Comparison of ENCODE assay signal across 8 cellular contexts in genomic region chr18:21682276-21683051, GRCh38. TPM values are rescaled to one million over a fixed set of nuclear protein-coding genes. Genes with fewer than 3 reads are reported as not detected.
DNase-seq lines count a peak whose midpoint lies in the region; FAIRE-seq and TF ChIP-seq lines count a peak whose summit lies in the region.

No MANE protein-coding gene starts in this region.

- H2AFZ ChIP-seq in keratinocyte (ENCODE audit: control insufficient read depth, low read length): no peak overlapping the region

- dilution Hi-C loops in keratinocyte (cut with MboI; ENCODE audit: extremely low pct_ligation_motif_present, low sequenced_read_pairs): no loop called here

- no peak for TF ChIP-seq POLR2A in suprapubic skin (IDR thresholded peaks at IDR 0.05)

- FAIRE-seq in GM19239 (lab: Jason Lieb, UNC): peak; percentile 81
- no peak for FAIRE-seq in keratinocyte (lab: Jason Lieb, UNC)
- no peak for FAIRE-seq in frontal cortex (lab: Jason Lieb, UNC)

- H3K27ac ChIP-seq in ascending aorta: peak overlapping the region; percentile 46 to 49
- no peak overlapping the region for H3K27ac ChIP-seq in keratinocyte (ENCODE audit: control insufficient read depth, insufficient read depth, low read length)
- H3K27ac ChIP-seq in suprapubic skin: peak overlapping the region; percentile 47

- H3K36me3 ChIP-seq in ascending aorta (no peaks in the 10 kb centered on the region), keratinocyte (ENCODE audit: control insufficient read depth in 2 of 2, extremely low read depth in 1 of 2, insufficient read depth in 2 of 2, low read length in 2 of 2) (peaks cover 0 to 8% of the 10 kb centered on the region in 2 experiments), suprapubic skin (no peaks in the 10 kb centered on the region)

- H4K20me1 ChIP-seq in keratinocyte (ENCODE audit: control insufficient read depth, extremely low read depth, insufficient read depth, low read length): no peaks in the 10 kb centered on the region

- H3K27me3 ChIP-seq in ascending aorta: no peaks in the 10 kb centered on the region
- no peaks in the 10 kb centered on the region for H3K27me3 ChIP-seq in keratinocyte (ENCODE audit: control insufficient read depth, extremely low read depth, insufficient read depth, low read length)
- no peaks in the 10 kb centered on the region for H3K27me3 ChIP-seq in suprapubic skin

- TF ChIP-seq EP300 in suprapubic skin (IDR thresholded peaks at IDR 0.05): no peak

- H3K4me3 ChIP-seq in ascending aorta (peak overlapping the region; percentile 44 to 54), keratinocyte (ENCODE audit: control insufficient read depth in 2 of 3, extremely low read depth in 1 of 3, insufficient read depth in 2 of 3, low read depth in 1 of 3, low read length in 3 of 3) (no peak overlapping the region), suprapubic skin (peak overlapping the region; percentile 38)

- intact Hi-C loops in ascending aorta (cut with DNase I): no loop called here

- H3K79me2 ChIP-seq in keratinocyte (ENCODE audit: control insufficient read depth, insufficient read depth, low read length): no peaks in the 10 kb centered on the region

- H3K9me1 ChIP-seq in keratinocyte (ENCODE audit: control insufficient read depth, extremely low read depth, insufficient read depth, low read length): no peaks in the 10 kb centered on the region

- TF ChIP-seq CTCF in ascending aorta (IDR thresholded peaks at IDR 0.05) (no peak), keratinocyte (optimal IDR thresholded peaks at IDR 0.05 in 1 of 3, IDR thresholded peaks at IDR 0.05 in 1 of 3, conservative IDR thresholded peaks at IDR 0.05 in 1 of 3; ENCODE audit: extremely low read depth in 1 of 3, insufficient read depth in 2 of 3, low read length in 3 of 3) (no peak), suprapubic skin (IDR thresholded peaks at IDR 0.05) (no peak)

- WGBS in suprapubic skin: 46% methylated on average over 13 of the region's 14 CpGs

- no peak overlapping the region for H3K9ac ChIP-seq in keratinocyte (ENCODE audit: control insufficient read depth, extremely low read depth, insufficient read depth, low read length)

- H3K9me3 ChIP-seq in ascending aorta (no peaks in the 10 kb centered on the region), keratinocyte (ENCODE audit: control insufficient read depth, low read depth, low read length) (no peaks in the 10 kb centered on the region), suprapubic skin (no peaks in the 10 kb centered on the region)

- DNase-seq in AG08396 (ENCODE audit: low spot score) (peak; percentile 25), GM19239 (ENCODE audit: insufficient read length, low spot score) (peak; percentile 21), Kasumi-1 (lab: John Stamatoyannopoulos, UW) (peak; percentile 56 to 57), ascending aorta (ENCODE audit: low spot score in 2 of 2) (no peak), keratinocyte (ENCODE audit: low read depth, low spot score) (no peak), suprapubic skin (ENCODE audit: low spot score in 2 of 2) (no peak), NCI-H2171 treated with DMSO at 0.1 percent for 48 hours (lab: John Stamatoyannopoulos, UW) (no peak), frontal cortex (ENCODE audit: low spot score in 2 of 2) (no peak)

- peak overlapping the region; percentile 40 for H3K4me2 ChIP-seq in keratinocyte (ENCODE audit: control insufficient read depth, extremely low read depth, insufficient read depth, low read depth, low read length)

- H3K4me1 ChIP-seq in ascending aorta (no peaks in the 10 kb centered on the region), keratinocyte (ENCODE audit: control insufficient read depth, extremely low read depth, insufficient read depth, low read length) (no peaks in the 10 kb centered on the region), suprapubic skin (peaks cover 5% of the 10 kb centered on the region)

RNA-seq across cellular contexts. Expression of gene ABHD3, which starts 22.1 kb away (rescaled TPM):
- 9.6 TPM for total RNA-seq in ascending aorta
- polyA plus RNA-seq in keratinocyte: 17.2 to 31.6 TPM (median 18.1 TPM) in 3 replicates
- polyA plus RNA-seq in keratinocyte (2011; ENCODE audit: low read depth): 5.7 TPM
- polyA plus RNA-seq in keratinocyte (2011; cell fraction: cytosol; rRNA removed): 7.3 and 15.5 TPM in 2 replicates
- 46.2 and 58.0 TPM in 2 replicates for polyA plus RNA-seq in keratinocyte (2011; cell fraction: nucleus; rRNA removed)
- polyA plus RNA-seq in keratinocyte (2012; ENCODE audit: low replicate concordance): 14.4 and 16.0 TPM in 2 replicates
- polyA minus RNA-seq in keratinocyte: 3.3 to 21.7 TPM (median 12.0 TPM) in 3 replicates
- polyA minus RNA-seq in keratinocyte (2011; cell fraction: cytosol; rRNA and poly(A)+ RNA removed): 8.6 TPM
- 17.2 and 42.8 TPM in 2 replicates for polyA minus RNA-seq in keratinocyte (2011; cell fraction: nucleus; rRNA and poly(A)+ RNA removed)
- 10 to 100 TPM in 1 of 4 donors, 1 to 10 TPM in 3; 4.7 to 18.5 (median 6.8) TPM for total RNA-seq in suprapubic skin
- 7.7 TPM for total RNA-seq in frontal cortex

RNA-seq across cellular contexts. Expression of gene MIB1, which starts 58.1 kb away (rescaled TPM):
- total RNA-seq in ascending aorta: 11.0 TPM
- 17.0 to 24.8 TPM (median 18.0 TPM) in 3 replicates for polyA plus RNA-seq in keratinocyte
- polyA plus RNA-seq in keratinocyte (2011; ENCODE audit: low read depth): 15.0 TPM
- 11.2 and 17.6 TPM in 2 replicates for polyA plus RNA-seq in keratinocyte (2011; cell fraction: cytosol; rRNA removed)
- 20.4 and 25.0 TPM in 2 replicates for polyA plus RNA-seq in keratinocyte (2011; cell fraction: nucleus; rRNA removed)
- polyA plus RNA-seq in keratinocyte (2012; ENCODE audit: low replicate concordance): 11.2 and 20.9 TPM in 2 replicates
- polyA minus RNA-seq in keratinocyte: 20.0 to 140 TPM (median 85.1 TPM) in 3 replicates
- polyA minus RNA-seq in keratinocyte (2011; cell fraction: cytosol; rRNA and poly(A)+ RNA removed): 53.1 TPM
- polyA minus RNA-seq in keratinocyte (2011; cell fraction: nucleus; rRNA and poly(A)+ RNA removed): 42.3 and 93.4 TPM in 2 replicates
- total RNA-seq in suprapubic skin: 10 to 100 TPM; 16.6 to 25.4 (median 24.1) TPM
- 88.9 TPM for total RNA-seq in frontal cortex

Comparison
In these comparisons a context has a peak if more than half of its experiments do, and no peak if none do; other contexts are left out.
1. DNase-seq: peak in AG08396 (single experiment), GM19239 (single experiment) and Kasumi-1 (2 of 2); none in ascending aorta (0 of 2), keratinocyte (single experiment), suprapubic skin (0 of 2), NCI-H2171 treated with DMSO at 0.1 percent for 48 hours (single experiment) and frontal cortex (0 of 2).
2. H3K4me3 ChIP-seq: peak in ascending aorta (2 of 2) and suprapubic skin (single experiment); none in keratinocyte (0 of 3).